In the genomic region with DNA sequence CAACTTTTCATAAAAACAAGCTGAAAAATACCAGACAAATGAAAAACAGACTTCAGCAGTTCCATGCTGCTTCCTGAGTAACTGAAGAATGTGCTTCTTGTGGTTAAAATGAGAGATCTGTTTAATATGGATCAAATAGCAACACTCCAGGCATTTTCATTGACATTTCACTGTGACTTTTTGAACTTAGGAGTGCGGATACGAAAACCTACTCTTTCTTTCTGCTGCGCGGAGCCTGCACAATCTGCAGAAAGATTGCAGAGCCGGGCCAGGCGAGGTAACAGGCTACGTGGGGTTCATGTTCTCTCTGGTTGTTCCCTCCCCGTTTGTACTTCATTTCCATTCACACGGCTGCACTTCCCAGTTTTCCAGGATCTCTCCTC, we compare ENCODE assay signal across 8 cellular contexts. TPM values are rescaled to one million over a fixed set of nuclear protein-coding genes. Genes with fewer than 3 reads are reported as not detected.
DNase-seq lines count a peak whose midpoint lies in the region; ATAC-seq and TF ChIP-seq lines count a peak whose summit lies in the region.

No MANE protein-coding gene starts in this region.

- intact Hi-C loops in Calu3 (cut with micrococcal nuclease; ENCODE audit: unreplicated experiment), result loop anchor here (2.0 to 5.0 kb wide), 2 partner anchors 98 to 226 kb away; no protein-coding TSS in a partner anchor

- DNase-seq in Calu3, result no peak
- DNase-seq in HuH-7 (ENCODE audit: low spot score), result peak; percentile 36
- peak; percentile 62 for DNase-seq in astrocyte of the spinal cord (ENCODE audit: low read depth, low spot score)
- no peak for DNase-seq in kidney epithelial cell (ENCODE audit: low read depth)
- DNase-seq in substantia nigra (lab: John Stamatoyannopoulos, UW), result peak in 5 of 49 donors; percentile 24 to 52 (median 47)
- no peak for DNase-seq in NCI-H1417 (lab: John Stamatoyannopoulos, UW)
- DNase-seq in central memory CD4-positive, alpha-beta T cell, result no peak

- H3K36me3 ChIP-seq in kidney epithelial cell (ENCODE audit: control insufficient read depth, insufficient read depth, low read length), result no peaks in the 10 kb centered on the region

- H3K4me3 ChIP-seq in astrocyte of the spinal cord (ENCODE audit: low read depth, low read length) (peak overlapping the region; percentile 91), kidney epithelial cell (ENCODE audit: low read depth, low read length) (peak overlapping the region; percentile 91)

- CTCF ChIA-PET in Calu3 (lab: Charles Lee), result interaction anchor here (0.6 to 2.6 kb wide), 3 partner anchors 10 to 224 kb away, joined by 3 to 15 read pairs (median 6); partner anchors contain the start of gene PSMD12

- H3K27me3 Mint-ChIP-seq in Calu3 (ENCODE audit: unreplicated experiment), result no peaks in the 10 kb centered on the region

- no peaks in the 10 kb centered on the region for H3K9me3 Mint-ChIP-seq in Calu3 (ENCODE audit: low read depth, unreplicated experiment)

- in situ Hi-C loops in astrocyte of the spinal cord (cut with HindIII; ENCODE audit: low sequenced_read_pairs), result no loop called here

- H3K27ac ChIP-seq in substantia nigra (ENCODE audit: low read depth, low read length, poor library complexity, severe bottlenecking), result peak overlapping the region; percentile 83

- no peak overlapping the region for H3K27ac Mint-ChIP-seq in Calu3 (ENCODE audit: unreplicated experiment)

- no peaks in the 10 kb centered on the region for H3K27me3 ChIP-seq in kidney epithelial cell (ENCODE audit: control insufficient read depth, insufficient read depth, low read length)

- H3K4me3 Mint-ChIP-seq in Calu3 (ENCODE audit: low read depth, unreplicated experiment), result peak overlapping the region; percentile 76

- BruUV-seq in Calu3 (replicated peaks; lab: Mats Ljungman, UMichigan), result no TSS peak

- peaks cover 27% of the 10 kb centered on the region for H3K36me3 Mint-ChIP-seq in Calu3 (ENCODE audit: insufficient read depth, unreplicated experiment)

- peaks cover 19% of the 10 kb centered on the region for H3K4me1 Mint-ChIP-seq in Calu3 (ENCODE audit: low read depth, unreplicated experiment)

- ATAC-seq in HG03354 (IDR thresholded peaks at IDR 0.05; ENCODE audit: poor library complexity, severe bottlenecking, unreplicated experiment), result no peak

- TF ChIP-seq CTCF in Calu3 (IDR thresholded peaks at IDR 0.05; ENCODE audit: unreplicated experiment), result no peak
- no peak for TF ChIP-seq CTCF in astrocyte of the spinal cord (IDR thresholded peaks at IDR 0.05; ENCODE audit: low read depth, low read length)
- no peak for TF ChIP-seq CTCF in kidney epithelial cell (IDR thresholded peaks at IDR 0.05; ENCODE audit: insufficient read depth, low read length, poor library complexity, severe bottlenecking)

RNA-seq across cellular contexts. Expression of gene PITPNC1, which starts 0.6 kb away (rescaled TPM):
- total RNA-seq in Calu3 (2022) (6.9 and 11.4 TPM in 2 replicates), kidney epithelial cell (12.2 and 13.0 TPM in 2 replicates)

RNA-seq across cellular contexts. Expression of gene PSMD12, which starts 10.1 kb away (rescaled TPM):
- total RNA-seq in Calu3 (2022) (77.4 and 79.2 TPM in 2 replicates), kidney epithelial cell (24.3 and 36.5 TPM in 2 replicates)

Comparison
In these comparisons a context has a peak if more than half of its experiments do, and no peak if none do; other contexts are left out.
1. DNase-seq: peak in HuH-7 (single experiment) and astrocyte of the spinal cord (single experiment); none in Calu3 (single experiment), kidney epithelial cell (single experiment), NCI-H1417 (0 of 3) and central memory CD4-positive, alpha-beta T cell (single experiment).